Comparison of ENCODE assay signal across 25 cellular contexts in genomic region chr12:63164911-63165310, GRCh38. TPM values are rescaled to one million over a fixed set of nuclear protein-coding genes. Genes with fewer than 3 reads are reported as not detected.
DNase-seq lines count a peak whose midpoint lies in the region; ATAC-seq and TF ChIP-seq lines count a peak whose summit lies in the region.
"Had no signal": no experiment of that assay in that cellular context is flagged by ENCODE, and none has a peak within 500 bp of the region (broad histone marks: within the 10 kb centered on the region; RNA-seq: fewer than 3 reads in every experiment).

No MANE protein-coding gene starts in this region.

- H4K8ac ChIP-seq in H9 (replicated peaks; ENCODE audit: insufficient read length, low read depth, low read length) = no peak overlapping the region

- no peaks in the 10 kb centered on the region for H3K4me1 ChIP-seq in H9 (ENCODE audit: insufficient read depth, low read length)
- H3K4me1 ChIP-seq: Caco-2, transverse colon had no signal

- no peak overlapping the region for H3K4ac ChIP-seq in H9 (ENCODE audit: low read depth, low read length)

- H3K9ac ChIP-seq in H9 (ENCODE audit: extremely low read depth, insufficient read length, low read length) = no peak overlapping the region

- H2BK12ac ChIP-seq in H9 (ENCODE audit: insufficient read length, low read depth, low read length) = no peak overlapping the region

- no CpG with 5 or more reads among the region's 2 CpGs for WGBS in H9 (ENCODE audit: extremely low coverage, insufficient read length, low lambda C conversion rate)

- no peak overlapping the region for H2BK20ac ChIP-seq in H9 (ENCODE audit: low read depth, low read length, poor library complexity, severe bottlenecking)

- H3K27ac Mint-ChIP-seq in H9 = no peak overlapping the region
- no peak overlapping the region for H3K27ac Mint-ChIP-seq in activated T-cell treated with anti-CD3 and anti-CD28 coated beads, Interleukin-2, amount 50 U/mL, for 72 hours
- H3K27ac Mint-ChIP-seq: activated naive CD8-positive, alpha-beta T cell treated with anti-CD3 and anti-CD28 coated beads, Interleukin-2, amount 50 U/mL, for 24 hours; effector memory CD8-positive, alpha-beta T cell; nephron; stimulated activated effector memory CD8-positive, alpha-beta T cell treated with anti-CD3 and anti-CD28 coated beads, Interleukin-12 subunit alpha, Interleukin-12 subunit beta, amount 100 ng/mL, for 72 hours had no signal

- H3K36me3 Mint-ChIP-seq in H9 (ENCODE audit: insufficient read depth in 1 of 3, low read depth in 3 of 3) = no peaks in the 10 kb centered on the region
- H3K36me3 Mint-ChIP-seq in activated T-cell treated with anti-CD3 and anti-CD28 coated beads, Interleukin-2, amount 50 U/mL, for 72 hours (ENCODE audit: insufficient read depth in 2 of 2) = no peaks in the 10 kb centered on the region
- H3K36me3 Mint-ChIP-seq: stimulated activated effector memory CD8-positive, alpha-beta T cell treated with anti-CD3 and anti-CD28 coated beads, Interleukin-12 subunit alpha, Interleukin-12 subunit beta, amount 100 ng/mL, for 72 hours had no signal

- H3K23me2 ChIP-seq in H9 (ENCODE audit: insufficient read length, low read depth, low read length, poor library complexity, severe bottlenecking) = no peaks in the 10 kb centered on the region

- H2BK120ac ChIP-seq in H9 (ENCODE audit: low read depth, low read length, poor library complexity, severe bottlenecking) = no peak overlapping the region

- no peaks in the 10 kb centered on the region for H3K9me3 ChIP-seq in H9 (ENCODE audit: control insufficient read depth, low read depth, low read length)
- H3K9me3 ChIP-seq: Caco-2, transverse colon had no signal

- no peak overlapping the region for H4K5ac ChIP-seq in H9 (ENCODE audit: insufficient read length, low read depth, low read length)

- H3K9me3 Mint-ChIP-seq in H9 = peaks cover 0 to 2% of the 10 kb centered on the region in 2 experiments; a peak in 2 of 5 replicates
- peaks cover 0 to 4% of the 10 kb centered on the region in 2 donors for H3K9me3 Mint-ChIP-seq in activated T-cell treated with anti-CD3 and anti-CD28 coated beads, Interleukin-2, amount 50 U/mL, for 72 hours
- H3K9me3 Mint-ChIP-seq: activated naive CD8-positive, alpha-beta T cell treated with anti-CD3 and anti-CD28 coated beads, Interleukin-2, amount 50 U/mL, for 24 hours had no signal

- H3K4me1 Mint-ChIP-seq in H9 = 0 out of 4 replicates have a peak, but pooled peaks cover 3 to 7% of the 10 kb centered on the region in 2 experiments
- no peaks in the 10 kb centered on the region for H3K4me1 Mint-ChIP-seq in activated T-cell treated with anti-CD3 and anti-CD28 coated beads, Interleukin-2, amount 50 U/mL, for 72 hours (ENCODE audit: low read depth)
- H3K4me1 Mint-ChIP-seq: activated naive CD8-positive, alpha-beta T cell treated with anti-CD3 and anti-CD28 coated beads, Interleukin-2, amount 50 U/mL, for 24 hours; nephron; stimulated activated effector memory CD8-positive, alpha-beta T cell treated with anti-CD3 and anti-CD28 coated beads, Interleukin-12 subunit alpha, Interleukin-12 subunit beta, amount 100 ng/mL, for 72 hours had no signal

- no peaks in the 10 kb centered on the region; the same call in 1 of the 2 replicates for H3K27me3 Mint-ChIP-seq in H9 (ENCODE audit: low read depth)
- H3K27me3 Mint-ChIP-seq in activated T-cell treated with anti-CD3 and anti-CD28 coated beads, Interleukin-2, amount 50 U/mL, for 72 hours (ENCODE audit: low read depth) = no peaks in the 10 kb centered on the region
- H3K27me3 Mint-ChIP-seq: activated naive CD8-positive, alpha-beta T cell treated with anti-CD3 and anti-CD28 coated beads, Interleukin-2, amount 50 U/mL, for 24 hours; effector memory CD8-positive, alpha-beta T cell had no signal

- TF ChIP-seq CTCF in H9 (conservative IDR thresholded peaks at IDR 0.05) = no peak

- no peak overlapping the region for H3T11ph ChIP-seq in H9 (ENCODE audit: low read length)

- no peak overlapping the region for H3K4me3 Mint-ChIP-seq in H9
- no peak overlapping the region for H3K4me3 Mint-ChIP-seq in activated T-cell treated with anti-CD3 and anti-CD28 coated beads, Interleukin-2, amount 50 U/mL, for 72 hours
- H3K4me3 Mint-ChIP-seq: activated naive CD8-positive, alpha-beta T cell treated with anti-CD3 and anti-CD28 coated beads, Interleukin-2, amount 50 U/mL, for 24 hours; effector memory CD8-positive, alpha-beta T cell; nephron; stimulated activated effector memory CD8-positive, alpha-beta T cell treated with anti-CD3 and anti-CD28 coated beads, Interleukin-12 subunit alpha, Interleukin-12 subunit beta, amount 100 ng/mL, for 72 hours had no signal

- H3K14ac ChIP-seq in H9 (ENCODE audit: insufficient read depth, low read length) = no peak overlapping the region

- H3K23ac ChIP-seq in H9 (ENCODE audit: insufficient read length, low read depth, low read length) = no peak overlapping the region

- DNase-seq in HT-29 (ENCODE audit: low spot score) (peak; percentile 47), NCI-H128 (lab: John Stamatoyannopoulos, UW; ENCODE audit: unreplicated experiment) (peak; percentile 27), NCI-H526 treated with DMSO at 0.1 percent for 48 hours (lab: John Stamatoyannopoulos, UW) (peak; percentile 90), renal cortical epithelial cell (ENCODE audit: low read depth) (peak; percentile 10), H9 (no peak)
- no peak for DNase-seq in activated T-cell treated with anti-CD3 and anti-CD28 coated beads, Interleukin-2, amount 50 U/mL, for 72 hours
- DNase-seq: activated CD4-positive, alpha-beta T cell treated with anti-CD3 and anti-CD28 coated beads, Interleukin-2, amount 50 U/mL, for 1 hour; activated gamma-delta T cell treated with Interleukin-2 at 50 U/mL for 16 hours; activated naive CD8-positive, alpha-beta T cell treated with anti-CD3 and anti-CD28 coated beads, Interleukin-2, amount 50 U/mL, for 24 hours; activated T-cell treated with anti-CD3 and anti-CD28 coated beads, Interleukin-2, amount 50 U/mL, for 1 hour; C1 segment of cervical spinal cord; Caco-2; DND-41; effector memory CD8-positive, alpha-beta T cell; GF-D8; IMR-90; NCI-H82; SIG-M5; transverse colon had no signal

- no peak overlapping the region for H2BK5ac ChIP-seq in H9 (ENCODE audit: insufficient read length, low read length)

- no peak overlapping the region for H2BK15ac ChIP-seq in H9 (ENCODE audit: low read depth, low read length)

- H3K27ac ChIP-seq in H9 (ENCODE audit: insufficient read length, low read depth, low read length) = no peak overlapping the region
- H3K27ac ChIP-seq: coronary artery, transverse colon had no signal

- no peak for ATAC-seq in GM21529 (IDR thresholded peaks at IDR 0.05; ENCODE audit: unreplicated experiment)
- ATAC-seq in activated T-cell treated with anti-CD3 and anti-CD28 coated beads, Interleukin-2, amount 50 U/mL, for 72 hours (replicated peaks in 1 of 2) = no peak
- ATAC-seq: activated naive CD8-positive, alpha-beta T cell treated with anti-CD3 and anti-CD28 coated beads, Interleukin-2, amount 50 U/mL, for 24 hours; effector memory CD8-positive, alpha-beta T cell; left lobe of liver; stimulated activated effector memory CD8-positive, alpha-beta T cell treated with anti-CD3 and anti-CD28 coated beads, Interleukin-12 subunit alpha, Interleukin-12 subunit beta, amount 100 ng/mL, for 72 hours had no signal

- H3K4me2 ChIP-seq in H9 (ENCODE audit: insufficient read depth, insufficient read length, low read length) = no peak overlapping the region

- H4K91ac ChIP-seq in H9 (ENCODE audit: insufficient read length, low read depth, low read length) = no peak overlapping the region

- H2AFZ ChIP-seq in H9 (ENCODE audit: low read length) = no peak overlapping the region

- no peak overlapping the region for H3K18ac ChIP-seq in H9 (ENCODE audit: insufficient read length, low read depth, low read length)

- H2AK5ac ChIP-seq in H9 (ENCODE audit: insufficient read length, low read length) = no peak overlapping the region

- H4K20me1 ChIP-seq in H9 (ENCODE audit: control insufficient read depth, insufficient read depth, insufficient read length) = no peaks in the 10 kb centered on the region

- no peaks in the 10 kb centered on the region for H3K27me3 ChIP-seq in H9 (ENCODE audit: insufficient read depth, low read length)
- H3K27me3 ChIP-seq: transverse colon had no signal

- H3K56ac ChIP-seq in H9 (ENCODE audit: insufficient read length, low read depth, low read length) = no peak overlapping the region

- no peaks in the 10 kb centered on the region for H3K79me2 ChIP-seq in H9 (ENCODE audit: insufficient read depth, low read length)

- no peaks in the 10 kb centered on the region for H3K79me1 ChIP-seq in H9 (ENCODE audit: insufficient read depth, low read depth, low read length, poor library complexity, severe bottlenecking)

RNA-seq across cellular contexts. Expression of gene AVPR1A, which starts 13.9 kb away (rescaled TPM):
- not detected in 2 replicates for total RNA-seq in HT-29 (2014; rRNA removed; shearing (Covaris generic))
- total RNA-seq in renal cortical epithelial cell (0.05 and 0.69 TPM in 2 replicates), H9 (2021) (0.13 and 0.22 TPM in 2 replicates)
- total RNA-seq in activated T-cell treated with anti-CD3 and anti-CD28 coated beads, Interleukin-2, amount 50 U/mL, for 72 hours = not detected
- total RNA-seq: Caco-2, glomerular endothelial cell, IMR-90 had no signal

Comparison
In these comparisons a context has a peak if more than half of its experiments do, and no peak if none do; other contexts are left out.
1. DNase-seq: peak in HT-29 (single experiment), NCI-H128 (single experiment), NCI-H526 treated with DMSO at 0.1 percent for 48 hours (single experiment) and renal cortical epithelial cell (single experiment); none in H9 (single experiment) and activated T-cell treated with anti-CD3 and anti-CD28 coated beads, Interleukin-2, amount 50 U/mL, for 72 hours (0 of 2).